ENCODE assay signal across 23 cellular contexts in the genomic region with DNA sequence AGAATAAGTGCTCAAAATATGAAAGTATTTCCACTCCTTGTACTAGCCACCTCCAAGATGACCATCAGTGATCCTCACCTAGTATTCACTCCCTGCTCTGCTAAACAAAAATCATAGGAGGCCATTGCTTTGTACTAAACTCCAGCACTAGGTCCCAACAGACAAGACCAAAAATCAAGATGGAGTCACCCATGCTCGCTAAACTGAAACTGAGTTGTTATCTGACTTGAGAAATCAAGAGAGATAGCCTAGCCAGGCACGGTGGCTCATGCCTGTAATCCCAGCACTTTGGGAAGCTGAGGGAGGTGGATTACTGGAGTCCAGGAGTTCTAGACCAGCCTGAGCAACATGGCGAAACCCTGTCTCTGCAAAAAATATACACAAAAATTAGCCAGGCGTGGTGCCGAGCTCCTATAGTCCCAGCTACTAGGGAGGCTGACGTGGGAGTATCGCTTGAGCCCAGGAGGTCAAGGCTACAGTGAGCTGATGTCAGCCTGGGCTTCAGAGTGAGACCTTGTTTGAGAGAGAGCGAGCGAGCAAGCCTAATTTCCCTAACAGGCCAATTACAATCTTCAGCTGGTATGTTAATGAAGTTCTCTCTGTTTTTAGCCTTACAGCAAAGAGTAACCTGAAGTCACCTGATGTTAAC. TPM values are rescaled to one million over a fixed set of nuclear protein-coding genes. Genes with fewer than 3 reads are reported as not detected.
"Had no signal": no experiment of that assay in that cellular context is flagged by ENCODE, and none has a peak within 500 bp of the region (broad histone marks: within the 10 kb centered on the region; RNA-seq: fewer than 3 reads in every experiment).

No MANE protein-coding gene starts in this region.

- DNase-seq: cortex of kidney; effector memory CD4-positive, alpha-beta T cell; gastrocnemius medialis; glutamatergic neuron; left ventricle myocardium inferior; lower lobe of right lung; naive B cell; psoas muscle; small intestine; stimulated activated CD4-positive, alpha-beta T cell treated with anti-CD3 and anti-CD28 coated beads, Interleukin-12 subunit alpha, Interleukin-12 subunit beta, amount 100 ng/mL, for 4 hours; stimulated activated naive CD4-positive, alpha-beta T cell; stomach; substantia nigra; trophoblast cell had no signal

- H3K27ac Mint-ChIP-seq: memory B cell, naive B cell had no signal

- H3K4me3 Mint-ChIP-seq: memory B cell, naive B cell, nephron had no signal

- H3K9me3 ChIP-seq: esophagus muscularis mucosa, gastrocnemius medialis, left ventricle myocardium inferior, lower lobe of right lung, neutrophil, psoas muscle, stomach had no signal

- FAIRE-seq: endometrium, keratinocyte, small intestine had no signal

- H3K9me3 Mint-ChIP-seq: memory B cell, naive B cell, nephron had no signal

- ATAC-seq: gastrocnemius medialis, lower lobe of right lung, psoas muscle had no signal

- H3K4me3 ChIP-seq: esophagus muscularis mucosa, gastrocnemius medialis, left ventricle myocardium inferior, lower lobe of right lung, psoas muscle, stomach had no signal

- H3K36me3 ChIP-seq: esophagus muscularis mucosa, gastrocnemius medialis, left ventricle myocardium inferior, lower lobe of right lung, neutrophil, stomach had no signal

- H3K27ac ChIP-seq: epithelial cell of prostate, esophagus muscularis mucosa, gastrocnemius medialis, left ventricle myocardium inferior, lower lobe of right lung, neutrophil, psoas muscle, stomach had no signal

- H3K4me1 Mint-ChIP-seq: naive B cell, nephron had no signal

- H3K4me1 ChIP-seq: gastrocnemius medialis, lower lobe of right lung had no signal

- H3K36me3 Mint-ChIP-seq: memory B cell, naive B cell had no signal

RNA-seq across cellular contexts. Expression of gene SEC14L6, which starts 9.3 kb away (rescaled TPM):
- total RNA-seq: fibroblast of villous mesenchyme, gastrocnemius medialis, left ventricle myocardium inferior, osteoblast, psoas muscle had no signal
- polyA plus RNA-seq: keratinocyte, psoas muscle had no signal

RNA-seq across cellular contexts. Expression of gene SEC14L4, which starts 31.7 kb away (rescaled TPM):
- total RNA-seq: esophagus muscularis mucosa, psoas muscle had no signal

RNA-seq across cellular contexts. Expression of gene GAL3ST1, which starts 37.3 kb away (rescaled TPM):
- total RNA-seq: fibroblast of villous mesenchyme, osteoblast had no signal
- polyA plus RNA-seq: keratinocyte had no signal
